In genomic region chr4:152128356-152128755, GRCh38 we compare ENCODE assay signal across 8 cellular contexts.
"Had no signal": no experiment of that assay in that cellular context is flagged by ENCODE, and none has a peak within 500 bp of the region (broad histone marks: within the 10 kb centered on the region; RNA-seq: fewer than 3 reads in every experiment).

No MANE protein-coding gene starts in this region.

- H3K4me3 ChIP-seq: GM23248, HAP-1, K562 had no signal

- H3K4me1 ChIP-seq: HAP-1 had no signal

- ATAC-seq: HCT116, K562 had no signal

- H3K4me3 Mint-ChIP-seq: HFFc6 had no signal

- H3K27ac ChIP-seq: GM23248 had no signal

- H3K36me3 ChIP-seq: HAP-1 had no signal

- H2AFZ ChIP-seq: GM23248 had no signal

- DNase-seq: GM23248, GOT3, H7, HFFc6, IMR-90 had no signal

- H3K9me3 ChIP-seq: HAP-1 had no signal

- H3K27ac Mint-ChIP-seq: HFFc6 had no signal

- H3K9ac ChIP-seq: GM23248 had no signal
